ENCODE assay signal across 1 cellular context in the genomic region with DNA sequence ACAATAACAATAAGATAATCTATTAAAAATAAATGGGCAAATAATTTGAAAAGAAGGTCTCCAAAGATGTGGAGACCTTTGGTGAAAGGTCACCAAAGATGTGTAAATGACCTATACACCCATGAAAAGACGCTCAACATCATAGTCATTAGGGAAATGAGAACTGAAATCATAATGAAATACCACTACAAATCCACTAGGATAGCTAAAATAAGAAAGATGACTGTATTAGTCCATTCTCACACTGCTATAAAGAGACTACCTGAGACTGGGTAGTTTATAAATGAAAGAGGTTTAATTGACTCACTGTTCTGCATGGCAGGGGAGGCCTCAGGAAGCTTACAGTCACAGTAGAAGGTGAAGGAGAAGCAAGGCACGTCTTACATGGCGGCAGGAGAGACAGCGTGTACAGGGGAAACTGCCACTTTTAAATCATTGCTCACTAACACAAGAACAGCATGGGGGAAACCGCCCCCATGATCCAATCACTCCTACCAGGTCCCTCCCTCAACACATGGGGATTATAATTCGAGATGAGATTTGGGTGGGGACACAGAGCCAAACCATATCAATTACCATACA.
TF ChIP-seq lines count a peak whose summit lies in the region.

No MANE protein-coding gene starts in this region.

TF ChIP-seq in K562, 482 proteins besides CTCF, POLR2A, EP300 and RAD21:
- TF ChIP-seq RBM22 (IDR thresholded peaks at IDR 0.05; ENCODE audit: low read depth, low read length, poor library complexity, severe bottlenecking) (no peak), ZFP36 (IDR thresholded peaks at IDR 0.05; ENCODE audit: low read depth, low read length, partially characterized antibody) (peak; percentile 45), IFI16 (CRISPR knock-in tag; IDR thresholded peaks at IDR 0.05) (no peak), ZC3H11A (IDR thresholded peaks at IDR 0.05; ENCODE audit: low read depth, low read length) (no peak), ZNF431 (CRISPR knock-in tag; IDR thresholded peaks at IDR 0.05) (peak; percentile 93)
- TF ChIP-seq, protein P1, sequence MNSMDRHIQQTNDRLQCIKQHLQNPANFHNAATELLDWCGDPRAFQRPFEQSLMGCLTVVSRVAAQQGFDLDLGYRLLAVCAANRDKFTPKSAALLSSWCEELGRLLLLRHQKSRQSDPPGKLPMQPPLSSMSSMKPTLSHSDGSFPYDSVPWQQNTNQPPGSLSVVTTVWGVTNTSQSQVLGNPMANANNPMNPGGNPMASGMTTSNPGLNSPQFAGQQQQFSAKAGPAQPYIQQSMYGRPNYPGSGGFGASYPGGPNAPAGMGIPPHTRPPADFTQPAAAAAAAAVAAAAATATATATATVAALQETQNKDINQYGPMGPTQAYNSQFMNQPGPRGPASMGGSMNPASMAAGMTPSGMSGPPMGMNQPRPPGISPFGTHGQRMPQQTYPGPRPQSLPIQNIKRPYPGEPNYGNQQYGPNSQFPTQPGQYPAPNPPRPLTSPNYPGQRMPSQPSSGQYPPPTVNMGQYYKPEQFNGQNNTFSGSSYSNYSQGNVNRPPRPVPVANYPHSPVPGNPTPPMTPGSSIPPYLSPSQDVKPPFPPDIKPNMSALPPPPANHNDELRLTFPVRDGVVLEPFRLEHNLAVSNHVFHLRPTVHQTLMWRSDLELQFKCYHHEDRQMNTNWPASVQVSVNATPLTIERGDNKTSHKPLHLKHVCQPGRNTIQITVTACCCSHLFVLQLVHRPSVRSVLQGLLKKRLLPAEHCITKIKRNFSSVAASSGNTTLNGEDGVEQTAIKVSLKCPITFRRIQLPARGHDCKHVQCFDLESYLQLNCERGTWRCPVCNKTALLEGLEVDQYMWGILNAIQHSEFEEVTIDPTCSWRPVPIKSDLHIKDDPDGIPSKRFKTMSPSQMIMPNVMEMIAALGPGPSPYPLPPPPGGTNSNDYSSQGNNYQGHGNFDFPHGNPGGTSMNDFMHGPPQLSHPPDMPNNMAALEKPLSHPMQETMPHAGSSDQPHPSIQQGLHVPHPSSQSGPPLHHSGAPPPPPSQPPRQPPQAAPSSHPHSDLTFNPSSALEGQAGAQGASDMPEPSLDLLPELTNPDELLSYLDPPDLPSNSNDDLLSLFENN (IDR thresholded peaks at IDR 0.05; ENCODE audit: low read depth in 2 of 2, low read length in 2 of 2): no peak
